16 cellular contexts compared by ENCODE assay signal in the genomic region with DNA sequence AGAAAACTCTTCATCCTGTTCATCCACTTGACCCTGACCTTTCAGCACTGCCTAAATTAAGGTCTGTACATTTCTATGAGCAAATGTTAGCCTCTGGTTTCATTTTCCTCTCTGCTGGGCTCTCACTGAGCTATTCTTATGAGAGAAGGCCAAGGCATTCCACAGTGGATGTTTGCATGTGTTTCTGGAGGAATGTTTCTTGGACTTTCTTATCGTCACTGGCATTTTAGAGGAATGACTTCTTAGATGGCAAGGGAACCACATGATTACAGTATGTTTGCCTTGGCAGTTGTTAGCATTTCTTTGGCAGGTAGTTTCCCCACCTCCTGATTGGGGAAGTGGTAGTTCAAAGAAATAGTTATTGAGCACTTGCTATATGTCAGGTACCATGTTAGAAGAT.
DNase-seq lines count a peak whose midpoint lies in the region; ATAC-seq and TF ChIP-seq lines count a peak whose summit lies in the region.
"Had no signal": no experiment of that assay in that cellular context is flagged by ENCODE, and none has a peak within 500 bp of the region (broad histone marks: within the 10 kb centered on the region; RNA-seq: fewer than 3 reads in every experiment).

No MANE protein-coding gene starts in this region.

- H3K4me1 Mint-ChIP-seq in activated naive CD4-positive, alpha-beta T cell treated with anti-CD3 and anti-CD28 coated beads, Interleukin-2, amount 10 ng/mL, durations not matched to agents 7 days and 5 days, result no peaks in the 10 kb centered on the region
- H3K4me1 Mint-ChIP-seq: T-cell had no signal

- no peak overlapping the region for H3K4me3 ChIP-seq in brain microvascular endothelial cell (ENCODE audit: low read depth, low read length)
- no peak overlapping the region for H3K4me3 ChIP-seq in left lung
- no peak overlapping the region for H3K4me3 ChIP-seq in upper lobe of left lung
- H3K4me3 ChIP-seq: sigmoid colon, thoracic aorta had no signal

- TF ChIP-seq CTCF in brain microvascular endothelial cell (IDR thresholded peaks at IDR 0.05; ENCODE audit: low read depth, low read length, missing control alignments) (no peak), left lung (IDR thresholded peaks at IDR 0.05) (no peak), upper lobe of left lung (IDR thresholded peaks at IDR 0.05) (no peak), foreskin keratinocyte (conservative IDR thresholded peaks at IDR 0.05) (no peak)

- peak in 1 of 4 donors; percentile 45 for TF ChIP-seq EP300 in upper lobe of left lung (IDR thresholded peaks at IDR 0.05)

- H3K4me3 Mint-ChIP-seq in activated naive CD4-positive, alpha-beta T cell treated with anti-CD3 and anti-CD28 coated beads, Interleukin-2, amount 10 ng/mL, durations not matched to agents 7 days and 5 days, result no peak overlapping the region
- H3K4me3 Mint-ChIP-seq: activated CD8-positive, alpha-beta T cell treated with anti-CD3 and anti-CD28 coated beads for 36 hours; T-cell had no signal

- ATAC-seq in left lung (peak; percentile 80), upper lobe of left lung (ENCODE audit: low FRiP score in 2 of 2) (peak; percentile 19 to 73), foreskin keratinocyte (no peak)
- ATAC-seq: activated CD8-positive, alpha-beta T cell treated with anti-CD3 and anti-CD28 coated beads for 36 hours; PC-3; T-cell had no signal

- H3K27me3 ChIP-seq in brain microvascular endothelial cell (replicated peaks) (no peaks in the 10 kb centered on the region), left lung (no peaks in the 10 kb centered on the region), upper lobe of left lung (no peaks in the 10 kb centered on the region), foreskin keratinocyte (peaks cover 11% of the 10 kb centered on the region)
- H3K27me3 ChIP-seq: sigmoid colon had no signal

- no peak for TF ChIP-seq POLR2A in upper lobe of left lung (IDR thresholded peaks at IDR 0.05)

- in situ Hi-C loops in brain microvascular endothelial cell (cut with HindIII; ENCODE audit: low pct_ligation_motif_present, low sequenced_read_pairs), result no loop called here

- H3K36me3 Mint-ChIP-seq in activated naive CD4-positive, alpha-beta T cell treated with anti-CD3 and anti-CD28 coated beads, Interleukin-2, amount 10 ng/mL, durations not matched to agents 7 days and 5 days, result no peaks in the 10 kb centered on the region
- H3K36me3 Mint-ChIP-seq: T-cell had no signal

- no peak overlapping the region for H3K27ac ChIP-seq in brain microvascular endothelial cell
- H3K27ac ChIP-seq in left lung, result no peak overlapping the region
- H3K27ac ChIP-seq in upper lobe of left lung, result no peak overlapping the region
- no peak overlapping the region for H3K27ac ChIP-seq in foreskin keratinocyte
- H3K27ac ChIP-seq: 22Rv1 had no signal

- intact Hi-C loops in left lung (cut with DNase I) (no loop called here), cardiac septum (cut with DNase I) (no loop called here)

- no peaks in the 10 kb centered on the region for H3K27me3 Mint-ChIP-seq in activated naive CD4-positive, alpha-beta T cell treated with anti-CD3 and anti-CD28 coated beads, Interleukin-2, amount 10 ng/mL, durations not matched to agents 7 days and 5 days

- WGBS in upper lobe of left lung, 2 donors, result 40 to 52% methylated on average over 1 of the region's 1 CpG

- H3K27ac Mint-ChIP-seq in activated naive CD4-positive, alpha-beta T cell treated with anti-CD3 and anti-CD28 coated beads, Interleukin-2, amount 10 ng/mL, durations not matched to agents 7 days and 5 days, result no peak overlapping the region
- H3K27ac Mint-ChIP-seq: activated CD8-positive, alpha-beta T cell treated with anti-CD3 and anti-CD28 coated beads for 36 hours; T-cell had no signal

- H3K9me3 ChIP-seq in left lung, result no peaks in the 10 kb centered on the region
- no peaks in the 10 kb centered on the region for H3K9me3 ChIP-seq in upper lobe of left lung
- H3K9me3 ChIP-seq: sigmoid colon, thoracic aorta had no signal

- H3K36me3 ChIP-seq in brain microvascular endothelial cell (replicated peaks), result no peaks in the 10 kb centered on the region
- no peaks in the 10 kb centered on the region for H3K36me3 ChIP-seq in left lung
- no peaks in the 10 kb centered on the region for H3K36me3 ChIP-seq in upper lobe of left lung
- H3K36me3 ChIP-seq: sigmoid colon, thoracic aorta had no signal

- CTCF ChIA-PET in activated naive CD4-positive, alpha-beta T cell treated with anti-CD3 and anti-CD28 coated beads, Interleukin-2, amount 10 ng/mL, durations not matched to agents 7 days and 5 days (lab: Charles Lee), result no interaction called here

- H3K4me1 ChIP-seq in left lung (peaks cover 0 to 3% of the 10 kb centered on the region in 2 donors), upper lobe of left lung (peaks cover 0 to 12% (median 3%) of the 10 kb centered on the region in 4 donors), foreskin keratinocyte (no peaks in the 10 kb centered on the region)

- no peaks in the 10 kb centered on the region for H3K9me3 Mint-ChIP-seq in activated naive CD4-positive, alpha-beta T cell treated with anti-CD3 and anti-CD28 coated beads, Interleukin-2, amount 10 ng/mL, durations not matched to agents 7 days and 5 days
- H3K9me3 Mint-ChIP-seq: activated CD8-positive, alpha-beta T cell treated with anti-CD3 and anti-CD28 coated beads for 36 hours; T-cell had no signal

- DNase-seq in NCI-H1417 (lab: John Stamatoyannopoulos, UW), result peak in 2 of 3 experiments; percentile 7 to 47
- DNase-seq in NCI-H1417 treated with DMSO at 0.1 percent for 48 hours (lab: John Stamatoyannopoulos, UW), result no peak
- DNase-seq in brain microvascular endothelial cell, result peak; percentile 78
- DNase-seq in left lung, result no peak
- no peak for DNase-seq in upper lobe of left lung
- DNase-seq in cardiac septum (ENCODE audit: low spot score), result no peak
- DNase-seq in foreskin keratinocyte, result no peak
- DNase-seq in activated naive CD4-positive, alpha-beta T cell treated with anti-CD3 and anti-CD28 coated beads, Interleukin-2, amount 10 ng/mL, durations not matched to agents 7 days and 5 days, result no peak
- DNase-seq: activated CD8-positive, alpha-beta T cell treated with anti-CD3 and anti-CD28 coated beads for 36 hours; activated naive CD4-positive, alpha-beta T cell treated with anti-CD3 and anti-CD28 coated beads, Interleukin-2, amount 50 U/mL, for 16 hours; DND-41; PC-3; sigmoid colon; T-cell had no signal

Comparison
In these comparisons a context has a peak if more than half of its experiments do, and no peak if none do; other contexts are left out.
1. DNase-seq: peak in NCI-H1417 (2 of 3) and brain microvascular endothelial cell (single experiment); none in NCI-H1417 treated with DMSO at 0.1 percent for 48 hours (single experiment), left lung (0 of 2), upper lobe of left lung (0 of 2), cardiac septum (single experiment), foreskin keratinocyte (0 of 2) and activated naive CD4-positive, alpha-beta T cell treated with anti-CD3 and anti-CD28 coated beads, Interleukin-2, amount 10 ng/mL, durations not matched to agents 7 days and 5 days (single experiment).